1 cellular context compared by ENCODE assay signal in the genomic region with DNA sequence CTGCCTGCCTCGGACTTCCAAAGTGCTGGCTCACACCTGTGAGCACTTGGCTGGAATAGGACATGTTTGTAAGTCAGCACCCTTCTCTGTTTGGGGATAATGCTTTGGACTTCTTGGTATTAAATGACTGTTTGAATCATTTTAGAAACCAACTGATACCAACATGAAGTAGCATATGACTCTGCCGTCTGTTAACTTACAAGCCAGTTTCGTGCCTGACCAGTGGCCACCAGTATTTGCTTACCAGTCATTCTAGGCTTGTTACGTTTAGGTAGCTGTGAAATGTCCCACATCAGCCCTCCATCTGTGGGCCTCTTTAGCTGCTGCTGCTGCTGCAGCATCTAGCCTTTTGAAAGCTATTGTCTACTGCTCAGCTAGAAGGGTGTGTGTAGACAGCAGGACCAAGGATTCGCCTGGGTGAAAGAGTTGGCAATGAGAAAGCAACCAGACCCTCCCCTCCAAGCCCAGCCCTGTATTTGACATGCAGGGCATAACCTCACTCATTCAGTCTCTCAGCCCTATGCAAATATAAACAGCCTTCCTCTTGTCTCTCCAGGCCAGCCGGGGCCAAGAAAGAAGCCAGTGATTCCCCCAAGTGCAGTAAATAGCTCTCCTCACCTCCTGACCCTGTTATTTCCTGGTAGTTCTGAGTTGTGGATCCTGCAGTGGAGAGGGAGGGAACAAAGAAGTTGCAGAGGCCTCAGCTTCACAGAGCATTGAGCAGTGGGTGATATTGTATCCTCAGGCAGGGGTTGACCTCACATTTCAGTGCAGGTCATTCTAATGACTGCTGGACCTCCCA.
TF ChIP-seq lines count a peak whose summit lies in the region.

No MANE protein-coding gene starts in this region.

TF ChIP-seq in SK-N-SH, 30 proteins besides CTCF, POLR2A, EP300 and RAD21 (continued from another document):
- TF ChIP-seq YY1 (IDR thresholded peaks at IDR 0.05; ENCODE audit: low read depth) (no peak), CHD2 (IDR thresholded peaks at IDR 0.05; ENCODE audit: low read length, partially characterized antibody) (no peak), MXI1 (IDR thresholded peaks at IDR 0.05; ENCODE audit: low read depth, low read length) (no peak), TAF1 (IDR thresholded peaks at IDR 0.05; ENCODE audit: borderline replicate concordance, low read depth, low read length) (no peak), FOSL2 (IDR thresholded peaks at IDR 0.05; ENCODE audit: borderline replicate concordance, low read depth) (no peak), SIN3A (IDR thresholded peaks at IDR 0.05; ENCODE audit: borderline replicate concordance, low read depth, low read length) (no peak), FOXM1 (IDR thresholded peaks at IDR 0.05; ENCODE audit: low read depth) (no peak), RFX5 (IDR thresholded peaks at IDR 0.05; ENCODE audit: low read length) (no peak)
- TF ChIP-seq, protein P1, sequence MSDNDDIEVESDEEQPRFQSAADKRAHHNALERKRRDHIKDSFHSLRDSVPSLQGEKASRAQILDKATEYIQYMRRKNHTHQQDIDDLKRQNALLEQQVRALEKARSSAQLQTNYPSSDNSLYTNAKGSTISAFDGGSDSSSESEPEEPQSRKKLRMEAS (IDR thresholded peaks at IDR 0.05; ENCODE audit: low read depth), result no peak
TF ChIP-seq in SK-N-SH: peak in this region for 0.
